1 cellular context compared by ENCODE assay signal in genomic region chrX:70257599-70258288, GRCh38.
TF ChIP-seq lines count a peak whose summit lies in the region.

No MANE protein-coding gene starts in this region.

TF ChIP-seq in K562, 482 proteins besides CTCF, POLR2A, EP300 and RAD21:
- TF ChIP-seq TOE1 (IDR thresholded peaks at IDR 0.05; ENCODE audit: borderline replicate concordance) = no peak
- TF ChIP-seq TOE1 (CRISPR knock-in tag; IDR thresholded peaks at IDR 0.05; ENCODE audit: borderline replicate concordance, low read depth) = no peak
- no peak for TF ChIP-seq MCM3 (IDR thresholded peaks at IDR 0.05)
- TF ChIP-seq BRD4 (IDR thresholded peaks at IDR 0.05) = no peak
- peak; percentile 29 for TF ChIP-seq MEIS2 (IDR thresholded peaks at IDR 0.05; ENCODE audit: partially characterized antibody)
